In genomic region chr3:12810013-12810780, GRCh38 we compare ENCODE assay signal across 1 cellular context.
TF ChIP-seq lines count a peak whose summit lies in the region.

No MANE protein-coding gene starts in this region.

TF ChIP-seq in IMR-90, 13 proteins besides CTCF, POLR2A, EP300 and RAD21:
- TF ChIP-seq RFX5 (IDR thresholded peaks at IDR 0.05; ENCODE audit: low read depth, low read length) (no peak), FOS (IDR thresholded peaks at IDR 0.05; ENCODE audit: low read depth, low read length) (no peak), SMC3 (IDR thresholded peaks at IDR 0.05; ENCODE audit: low read depth, low read length) (peak; percentile 62), MXI1 (IDR thresholded peaks at IDR 0.05; ENCODE audit: borderline replicate concordance, low read depth, low read length) (no peak), RCOR1 (IDR thresholded peaks at IDR 0.05; ENCODE audit: insufficient replicate concordance, low read length) (no peak), MAZ (IDR thresholded peaks at IDR 0.05; ENCODE audit: borderline replicate concordance, low read depth, low read length) (0 out of 2 replicates have a peak, but pooled peaks have one; percentile 37), CHD1 (IDR thresholded peaks at IDR 0.05; ENCODE audit: low read depth, low read length) (no peak), CEBPB (IDR thresholded peaks at IDR 0.05; ENCODE audit: low read depth, low read length) (no peak), ELK1 (IDR thresholded peaks at IDR 0.05; ENCODE audit: borderline replicate concordance, low read depth, low read length) (no peak), USF2 (IDR thresholded peaks at IDR 0.05; ENCODE audit: low read depth, low read length) (no peak), NFE2L2 (IDR thresholded peaks at IDR 0.05; ENCODE audit: low read depth, low read length) (no peak)
